Comparison of ENCODE assay signal across 24 cellular contexts in the genomic region with DNA sequence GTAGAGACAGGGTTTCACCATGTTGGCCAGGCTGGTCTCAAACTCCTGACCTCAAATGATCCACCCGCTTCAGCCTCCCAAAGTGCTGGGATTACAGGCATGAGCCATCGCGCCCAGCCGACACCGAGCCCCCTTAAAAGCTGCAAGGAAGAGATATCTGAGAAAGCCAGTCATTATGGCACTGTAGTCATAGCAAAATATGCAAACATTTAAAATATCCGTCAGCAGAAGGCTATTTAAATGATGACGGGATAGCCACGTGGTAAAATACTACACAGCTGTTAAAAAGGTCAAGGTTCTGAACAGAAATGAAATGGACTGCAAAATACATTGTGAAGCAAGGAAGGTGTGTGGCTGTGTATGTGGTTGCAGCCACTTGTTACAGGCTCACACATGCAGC.
"Had no signal": no experiment of that assay in that cellular context is flagged by ENCODE, and none has a peak within 500 bp of the region (broad histone marks: within the 10 kb centered on the region; RNA-seq: fewer than 3 reads in every experiment).

No MANE protein-coding gene starts in this region.

- ATAC-seq: activated CD8-positive, alpha-beta T cell treated with anti-CD3 and anti-CD28 coated beads, Interleukin-2, amount 10 ng/mL, durations not matched to agents 7 days and 5 days; Panc1; T-helper 17 cell; WTC11 had no signal

- DNase-seq: activated CD4-positive, alpha-beta T cell treated with anti-CD3 and anti-CD28 coated beads for 48 hours; activated CD4-positive, alpha-beta T cell treated with anti-CD3 and anti-CD28 coated beads, Interleukin-2, amount 50 U/mL, for 4 hours; activated CD4-positive, CD25-positive, alpha-beta regulatory T cell treated with anti-CD3 and anti-CD28 coated beads, Interleukin-2, amount 50 U/mL, for 72 hours; activated CD8-positive, alpha-beta memory T cell treated with anti-CD3 and anti-CD28 coated beads, Interleukin-2, amount 50 U/mL, for 48 hours; activated CD8-positive, alpha-beta T cell treated with anti-CD3 and anti-CD28 coated beads, Interleukin-2, amount 10 ng/mL, durations not matched to agents 7 days and 5 days; activated effector memory CD4-positive, alpha-beta T cell treated with anti-CD3 and anti-CD28 coated beads, Interleukin-2, amount 50 U/mL, for 16 hours; activated naive CD4-positive, alpha-beta T cell treated with anti-CD3 and anti-CD28 coated beads for 36 hours; activated naive CD8-positive, alpha-beta T cell treated with anti-CD3 and anti-CD28 coated beads for 36 hours; activated T-cell treated with anti-CD3 and anti-CD28 coated beads, Interleukin-2, amount 50 U/mL, for 1 hour; caudate nucleus; KBM-7; NCI-H1105; NCI-H1436; NCI-H1694 treated with DMSO at 0.1 percent for 48 hours; NCI-H2029 treated with DMSO at 0.1 percent for 48 hours; NCI-H510A treated with DMSO at 0.1 percent for 48 hours; NCI-H69; NK-92 treated with Interleukin-12 subunit alpha and Interleukin-12 subunit beta, amount 100 ng/mL, for 24 hours; OCI-M1; SIG-M5; T-helper 17 cell; T-helper 9 cell had no signal
